39 cellular contexts compared by ENCODE assay signal in genomic region chr13:109995578-109995977, GRCh38.
"Had no signal": no experiment of that assay in that cellular context is flagged by ENCODE, and none has a peak within 500 bp of the region (broad histone marks: within the 10 kb centered on the region; RNA-seq: fewer than 3 reads in every experiment).

No MANE protein-coding gene starts in this region.

- DNase-seq: activated effector memory CD4-positive, alpha-beta T cell treated with anti-CD3 and anti-CD28 coated beads, Interleukin-2, amount 50 U/mL, for 16 hours; activated effector memory CD4-positive, alpha-beta T cell treated with Interleukin-2 at 50 U/mL for 16 hours; activated gamma-delta T cell; activated gamma-delta T cell treated with Interleukin-2 at 50 U/mL for 16 hours; activated naive CD4-positive, alpha-beta T cell; activated naive CD4-positive, alpha-beta T cell treated with anti-CD3 and anti-CD28 coated beads for 36 hours; activated naive CD4-positive, alpha-beta T cell treated with anti-CD3 and anti-CD28 coated beads, Interleukin-2, amount 10 ng/mL, durations not matched to agents 7 days and 5 days; activated naive CD4-positive, alpha-beta T cell treated with anti-CD3 and anti-CD28 coated beads, Interleukin-2, amount 50 U/mL, for 16 hours; activated naive CD4-positive, alpha-beta T cell treated with Interleukin-2 at 50 U/mL for 16 hours; activated naive CD8-positive, alpha-beta T cell treated with anti-CD3 and anti-CD28 coated beads for 36 hours; activated naive CD8-positive, alpha-beta T cell treated with anti-CD3 and anti-CD28 coated beads, Interleukin-2, amount 10 ng/mL, durations not matched to agents 7 days and 5 days; activated naive CD8-positive, alpha-beta T cell treated with anti-CD3 and anti-CD28 coated beads, Interleukin-2, amount 50 U/mL, for 24 hours; activated T-cell treated with anti-CD3 and anti-CD28 coated beads, Interleukin-2, amount 50 U/mL, for 4 hours; activated T-cell treated with anti-CD3 and anti-CD28 coated beads, Interleukin-2, amount 50 U/mL, for 48 hours; activated T-cell treated with anti-CD3 and anti-CD28 coated beads, Interleukin-2, amount 50 U/mL, for 72 hours; adrenal gland; amniotic stem cell; amygdala; anterior cingulate cortex; aorta; body of pancreas; brain microvascular endothelial cell; caudate nucleus; central memory CD4-positive, alpha-beta T cell; cerebellar nuclear complex had no signal

- H3K9me3 Mint-ChIP-seq: activated naive CD4-positive, alpha-beta T cell treated with anti-CD3 and anti-CD28 coated beads for 36 hours; activated naive CD4-positive, alpha-beta T cell treated with anti-CD3 and anti-CD28 coated beads, Interleukin-2, amount 10 ng/mL, durations not matched to agents 7 days and 5 days; activated naive CD4-positive, alpha-beta T cell treated with anti-CD3 and anti-CD28 coated beads, Interleukin-2, amount 50 U/mL, for 24 hours; activated naive CD8-positive, alpha-beta T cell treated with anti-CD3 and anti-CD28 coated beads for 36 hours; activated naive CD8-positive, alpha-beta T cell treated with anti-CD3 and anti-CD28 coated beads, Interleukin-2, amount 10 ng/mL, durations not matched to agents 7 days and 5 days; activated naive CD8-positive, alpha-beta T cell treated with anti-CD3 and anti-CD28 coated beads, Interleukin-2, amount 50 U/mL, for 24 hours; activated T-cell treated with anti-CD3 and anti-CD28 coated beads, Interleukin-2, amount 50 U/mL, for 4 hours; activated T-helper 1 cell treated with anti-CD3 and anti-CD28 coated beads, Interleukin-12 subunit alpha, Interleukin-12 subunit beta, Interleukin-2, Interleukin-4 antibody, amounts not matched to agents 30 ng/mL and 10 ng/mL and 1 ng/mL, durations not matched to agents 14 hours and 24 hours and 36 hours; activated T-helper 17 cell treated with anti-CD3 and anti-CD28 coated beads, Interleukin-2, amount 50 U/mL, for 72 hours; activated T-helper 2 cell treated with anti-CD3 and anti-CD28 coated beads, Interferon-gamma antibody, Interleukin-2, Interleukin-4, amounts not matched to agents 10 μg/mL and 5 μg/mL and 100 μg/mL, durations not matched to agents 14 hours and 24 hours and 36 hours had no signal

- H3K27me3 Mint-ChIP-seq: activated naive CD4-positive, alpha-beta T cell treated with anti-CD3 and anti-CD28 coated beads, Interleukin-2, amount 10 ng/mL, durations not matched to agents 7 days and 5 days; activated naive CD4-positive, alpha-beta T cell treated with anti-CD3 and anti-CD28 coated beads, Interleukin-2, amount 50 U/mL, for 24 hours; activated naive CD8-positive, alpha-beta T cell; activated naive CD8-positive, alpha-beta T cell treated with anti-CD3 and anti-CD28 coated beads for 36 hours; activated naive CD8-positive, alpha-beta T cell treated with anti-CD3 and anti-CD28 coated beads, Interleukin-2, amount 50 U/mL, for 24 hours; brain; central memory CD8-positive, alpha-beta T cell had no signal

- H3K4me3 ChIP-seq: adrenal gland, ascending aorta, body of pancreas, breast epithelium, cardiac muscle cell had no signal

- H3K36me3 ChIP-seq: adrenal gland, ascending aorta, brain microvascular endothelial cell, breast epithelium, cardiac muscle cell had no signal

- H3K4me1 Mint-ChIP-seq: activated naive CD4-positive, alpha-beta T cell treated with anti-CD3 and anti-CD28 coated beads, Interleukin-2, amount 10 ng/mL, durations not matched to agents 7 days and 5 days; activated naive CD4-positive, alpha-beta T cell treated with anti-CD3 and anti-CD28 coated beads, Interleukin-2, amount 50 U/mL, for 24 hours; activated naive CD8-positive, alpha-beta T cell treated with anti-CD3 and anti-CD28 coated beads for 36 hours; activated naive CD8-positive, alpha-beta T cell treated with anti-CD3 and anti-CD28 coated beads, Interleukin-2, amount 10 ng/mL, durations not matched to agents 7 days and 5 days; activated naive CD8-positive, alpha-beta T cell treated with anti-CD3 and anti-CD28 coated beads, Interleukin-2, amount 50 U/mL, for 24 hours; activated T-helper 17 cell treated with anti-CD3 and anti-CD28 coated beads, Interleukin-2, amount 50 U/mL, for 72 hours; central memory CD8-positive, alpha-beta T cell had no signal

- H3K27me3 ChIP-seq: adrenal gland, ascending aorta, body of pancreas, brain microvascular endothelial cell, breast epithelium, cardiac muscle cell had no signal

- H3K4me3 Mint-ChIP-seq: activated naive CD4-positive, alpha-beta T cell treated with anti-CD3 and anti-CD28 coated beads for 36 hours; activated naive CD4-positive, alpha-beta T cell treated with anti-CD3 and anti-CD28 coated beads, Interleukin-2, amount 10 ng/mL, durations not matched to agents 7 days and 5 days; activated naive CD4-positive, alpha-beta T cell treated with anti-CD3 and anti-CD28 coated beads, Interleukin-2, amount 50 U/mL, for 24 hours; activated naive CD8-positive, alpha-beta T cell; activated naive CD8-positive, alpha-beta T cell treated with anti-CD3 and anti-CD28 coated beads for 36 hours; activated naive CD8-positive, alpha-beta T cell treated with anti-CD3 and anti-CD28 coated beads, Interleukin-2, amount 10 ng/mL, durations not matched to agents 7 days and 5 days; activated naive CD8-positive, alpha-beta T cell treated with anti-CD3 and anti-CD28 coated beads, Interleukin-2, amount 50 U/mL, for 24 hours; activated T-cell treated with anti-CD3 and anti-CD28 coated beads, Interleukin-2, amount 50 U/mL, for 4 hours; activated T-cell treated with anti-CD3 and anti-CD28 coated beads, Interleukin-2, amount 50 U/mL, for 72 hours; activated T-helper 1 cell treated with anti-CD3 and anti-CD28 coated beads, Interleukin-12 subunit alpha, Interleukin-12 subunit beta, Interleukin-2, Interleukin-4 antibody, amounts not matched to agents 30 ng/mL and 10 ng/mL and 1 ng/mL, durations not matched to agents 14 hours and 24 hours and 36 hours; activated T-helper 17 cell treated with anti-CD3 and anti-CD28 coated beads, Interleukin-2, amount 50 U/mL, for 72 hours; brain; central memory CD8-positive, alpha-beta T cell had no signal

- H3K4me1 ChIP-seq: adrenal gland, ascending aorta, body of pancreas, breast epithelium had no signal

- H3K36me3 Mint-ChIP-seq: activated naive CD4-positive, alpha-beta T cell treated with anti-CD3 and anti-CD28 coated beads, Interleukin-2, amount 10 ng/mL, durations not matched to agents 7 days and 5 days; activated naive CD4-positive, alpha-beta T cell treated with anti-CD3 and anti-CD28 coated beads, Interleukin-2, amount 50 U/mL, for 24 hours; activated naive CD4-positive, alpha-beta T cell treated with anti-CD3 and anti-CD28 coated beads, Interleukin-2, amount 50 U/mL, for 72 hours; activated naive CD8-positive, alpha-beta T cell; activated naive CD8-positive, alpha-beta T cell treated with anti-CD3 and anti-CD28 coated beads for 36 hours; activated naive CD8-positive, alpha-beta T cell treated with anti-CD3 and anti-CD28 coated beads, Interleukin-2, amount 10 ng/mL, durations not matched to agents 7 days and 5 days; brain had no signal

- FAIRE-seq: astrocyte, bronchial epithelial cell, colon had no signal

- H3K27ac ChIP-seq: adrenal gland, ascending aorta, body of pancreas, brain microvascular endothelial cell, breast epithelium, cardiac muscle cell had no signal

- ATAC-seq: activated naive CD4-positive, alpha-beta T cell treated with anti-CD3 and anti-CD28 coated beads, Interleukin-2, amount 50 U/mL, for 72 hours; activated naive CD8-positive, alpha-beta T cell treated with anti-CD3 and anti-CD28 coated beads, Interleukin-2, amount 50 U/mL, for 24 hours; activated T-cell treated with anti-CD3 and anti-CD28 coated beads, Interleukin-2, amount 50 U/mL, for 4 hours; activated T-cell treated with anti-CD3 and anti-CD28 coated beads, Interleukin-2, amount 50 U/mL, for 72 hours; activated T-helper 17 cell treated with anti-CD3 and anti-CD28 coated beads, Interleukin-2, amount 50 U/mL, for 72 hours; body of pancreas had no signal

- H3K27ac Mint-ChIP-seq: activated naive CD4-positive, alpha-beta T cell treated with anti-CD3 and anti-CD28 coated beads for 36 hours; activated naive CD4-positive, alpha-beta T cell treated with anti-CD3 and anti-CD28 coated beads, Interleukin-2, amount 10 ng/mL, durations not matched to agents 7 days and 5 days; activated naive CD4-positive, alpha-beta T cell treated with anti-CD3 and anti-CD28 coated beads, Interleukin-2, amount 50 U/mL, for 24 hours; activated naive CD4-positive, alpha-beta T cell treated with anti-CD3 and anti-CD28 coated beads, Interleukin-2, amount 50 U/mL, for 72 hours; activated naive CD8-positive, alpha-beta T cell; activated naive CD8-positive, alpha-beta T cell treated with anti-CD3 and anti-CD28 coated beads for 36 hours; activated naive CD8-positive, alpha-beta T cell treated with anti-CD3 and anti-CD28 coated beads, Interleukin-2, amount 10 ng/mL, durations not matched to agents 7 days and 5 days; activated naive CD8-positive, alpha-beta T cell treated with anti-CD3 and anti-CD28 coated beads, Interleukin-2, amount 50 U/mL, for 24 hours; activated T-cell treated with anti-CD3 and anti-CD28 coated beads, Interleukin-2, amount 50 U/mL, for 72 hours; activated T-helper 1 cell treated with anti-CD3 and anti-CD28 coated beads, Interleukin-12 subunit alpha, Interleukin-12 subunit beta, Interleukin-2, Interleukin-4 antibody, amounts not matched to agents 30 ng/mL and 10 ng/mL and 1 ng/mL, durations not matched to agents 14 hours and 24 hours and 36 hours; activated T-helper 17 cell treated with anti-CD3 and anti-CD28 coated beads, Interleukin-2, amount 50 U/mL, for 72 hours; activated T-helper 2 cell treated with anti-CD3 and anti-CD28 coated beads, Interferon-gamma antibody, Interleukin-2, Interleukin-4, amounts not matched to agents 10 μg/mL and 5 μg/mL and 100 μg/mL, durations not matched to agents 14 hours and 24 hours and 36 hours; brain had no signal

- H3K9me3 ChIP-seq: adrenal gland, ascending aorta, body of pancreas, breast epithelium had no signal
